ENCODE assay signal across 27 cellular contexts in genomic region chr5:128701301-128701700, GRCh38.
"Had no signal": no experiment of that assay in that cellular context is flagged by ENCODE, and none has a peak within 500 bp of the region (broad histone marks: within the 10 kb centered on the region; RNA-seq: fewer than 3 reads in every experiment).

No MANE protein-coding gene starts in this region.

- H3K9me3 Mint-ChIP-seq: nephron; neural progenitor cell; stimulated activated effector memory CD8-positive, alpha-beta T cell treated with anti-CD3 and anti-CD28 coated beads, Interleukin-12 subunit alpha, Interleukin-12 subunit beta, amount 100 ng/mL, for 72 hours; stimulated activated naive B cell treated with anti-CD40 and anti-IgM and Interleukin-4, amounts not matched to agents 10 μg/mL and 1 μg/mL and 100 μg/mL, for 72 hours; stimulated activated naive CD8-positive, alpha-beta T cell treated with anti-CD3 and anti-CD28 coated beads, Interleukin-15, Interleukin-2, amounts not matched to agents 100 ng/mL and 50 ng/mL, for 24 hours had no signal

- H3K9me3 ChIP-seq: ovary, psoas muscle, right lobe of liver, stomach, thoracic aorta, thyroid gland, tibial nerve, upper lobe of left lung, vagina had no signal

- H3K79me2 ChIP-seq: parathyroid adenoma had no signal

- H3K27me3 ChIP-seq: neural progenitor cell, ovary, right lobe of liver, sigmoid colon, stomach, thyroid gland, tibial nerve, upper lobe of left lung, vagina had no signal

- H3K4me3 ChIP-seq: neural progenitor cell, ovary, psoas muscle, right lobe of liver, sigmoid colon, stomach, thoracic aorta, thyroid gland, tibial nerve, upper lobe of left lung, vagina had no signal

- H3K27ac ChIP-seq: neural progenitor cell, ovary, parathyroid adenoma, psoas muscle, right lobe of liver, sigmoid colon, stomach, thoracic aorta, thyroid gland, tibial nerve, upper lobe of left lung, vagina had no signal

- H3K36me3 Mint-ChIP-seq: natural killer cell; neural progenitor cell; stimulated activated effector memory CD8-positive, alpha-beta T cell treated with anti-CD3 and anti-CD28 coated beads, Interleukin-12 subunit alpha, Interleukin-12 subunit beta, amount 100 ng/mL, for 72 hours; stimulated activated naive B cell treated with anti-CD40 and anti-IgM and Interleukin-4, amounts not matched to agents 10 μg/mL and 1 μg/mL and 100 μg/mL, for 72 hours had no signal

- H3K4me1 Mint-ChIP-seq: natural killer cell; stimulated activated effector memory CD8-positive, alpha-beta T cell treated with anti-CD3 and anti-CD28 coated beads, Interleukin-12 subunit alpha, Interleukin-12 subunit beta, amount 100 ng/mL, for 72 hours; stimulated activated naive B cell treated with anti-CD40 and anti-IgM and Interleukin-4, amounts not matched to agents 10 μg/mL and 1 μg/mL and 100 μg/mL, for 72 hours had no signal

- DNase-seq: natural killer cell; occipital lobe; ovary; posterior cingulate gyrus; psoas muscle; right cardiac atrium; right lobe of liver; sigmoid colon; small intestine; stimulated activated CD4-positive, alpha-beta T cell treated with anti-CD3 and anti-CD28 coated beads, Interleukin-15, amount 100 ng/mL, for 24 hours; stimulated activated CD4-positive, alpha-beta T cell treated with anti-CD3 and anti-CD28 coated beads, Interleukin-2, amount 100 ng/mL, for 24 hours; stimulated activated CD4-positive, alpha-beta T cell treated with anti-CD3 and anti-CD28 coated beads, Interleukin-2, amount 100 ng/mL, for 48 hours; stimulated activated CD4-positive, alpha-beta T cell treated with anti-CD3 and anti-CD28 coated beads, Interleukin-4, amount 100 ng/mL, for 24 hours; stimulated activated naive B cell treated with anti-CD40 and anti-IgM and Interleukin-4, amounts not matched to agents 10 μg/mL and 1 μg/mL and 100 μg/mL, for 72 hours; stimulated activated naive CD4-positive, alpha-beta T cell treated with Interleukin-2 at 50 U/mL for 16 hours; stomach; thyroid gland; upper lobe of left lung had no signal

- H3K36me3 ChIP-seq: neural progenitor cell, ovary, right lobe of liver, sigmoid colon, stomach, thoracic aorta, thyroid gland, tibial nerve, upper lobe of left lung, vagina had no signal

- H3K27ac Mint-ChIP-seq: natural killer cell; nephron; neural progenitor cell; progenitor cell of endocrine pancreas; stimulated activated effector memory CD8-positive, alpha-beta T cell treated with anti-CD3 and anti-CD28 coated beads, Interleukin-12 subunit alpha, Interleukin-12 subunit beta, amount 100 ng/mL, for 72 hours; stimulated activated naive B cell treated with anti-CD40 and anti-IgM and Interleukin-4, amounts not matched to agents 10 μg/mL and 1 μg/mL and 100 μg/mL, for 72 hours; stimulated activated naive CD8-positive, alpha-beta T cell treated with anti-CD3 and anti-CD28 coated beads, Interleukin-15, Interleukin-2, amounts not matched to agents 100 ng/mL and 50 ng/mL, for 24 hours had no signal

- H2AFZ ChIP-seq: neural progenitor cell, parathyroid adenoma had no signal

- H3K27me3 Mint-ChIP-seq: progenitor cell of endocrine pancreas; stimulated activated naive B cell treated with anti-CD40 and anti-IgM and Interleukin-4, amounts not matched to agents 10 μg/mL and 1 μg/mL and 100 μg/mL, for 72 hours; stimulated activated naive CD8-positive, alpha-beta T cell treated with anti-CD3 and anti-CD28 coated beads, Interleukin-15, Interleukin-2, amounts not matched to agents 100 ng/mL and 50 ng/mL, for 24 hours had no signal

- H3K4me1 ChIP-seq: parathyroid adenoma, psoas muscle, right lobe of liver, sigmoid colon, stomach, thyroid gland, tibial nerve, upper lobe of left lung, vagina had no signal

- H3K4me2 ChIP-seq: neural progenitor cell had no signal

- ATAC-seq: natural killer cell; psoas muscle; right cardiac atrium; right lobe of liver; stimulated activated effector memory CD8-positive, alpha-beta T cell treated with anti-CD3 and anti-CD28 coated beads, Interleukin-12 subunit alpha, Interleukin-12 subunit beta, amount 100 ng/mL, for 72 hours; stimulated activated naive B cell treated with anti-CD40 and anti-IgM and Interleukin-4, amounts not matched to agents 10 μg/mL and 1 μg/mL and 100 μg/mL, for 72 hours had no signal

- H3K4me3 Mint-ChIP-seq: natural killer cell; nephron; neural progenitor cell; stimulated activated effector memory CD8-positive, alpha-beta T cell treated with anti-CD3 and anti-CD28 coated beads, Interleukin-12 subunit alpha, Interleukin-12 subunit beta, amount 100 ng/mL, for 72 hours; stimulated activated naive B cell treated with anti-CD40 and anti-IgM and Interleukin-4, amounts not matched to agents 10 μg/mL and 1 μg/mL and 100 μg/mL, for 72 hours; stimulated activated naive CD8-positive, alpha-beta T cell treated with anti-CD3 and anti-CD28 coated beads, Interleukin-15, Interleukin-2, amounts not matched to agents 100 ng/mL and 50 ng/mL, for 24 hours had no signal
